ENCODE assay signal across 1 cellular context in genomic region chr10:62093863-62094291, GRCh38.
A peak's percentile ranks its signal among the peaks of the same experiment; 100 is the strongest.
TF ChIP-seq lines count a peak whose summit lies in the region.

No MANE protein-coding gene starts in this region.

TF ChIP-seq in HepG2, 621 proteins besides CTCF, POLR2A, EP300 and RAD21 (continued from another document and continues in another):
- TF ChIP-seq, protein P1, sequence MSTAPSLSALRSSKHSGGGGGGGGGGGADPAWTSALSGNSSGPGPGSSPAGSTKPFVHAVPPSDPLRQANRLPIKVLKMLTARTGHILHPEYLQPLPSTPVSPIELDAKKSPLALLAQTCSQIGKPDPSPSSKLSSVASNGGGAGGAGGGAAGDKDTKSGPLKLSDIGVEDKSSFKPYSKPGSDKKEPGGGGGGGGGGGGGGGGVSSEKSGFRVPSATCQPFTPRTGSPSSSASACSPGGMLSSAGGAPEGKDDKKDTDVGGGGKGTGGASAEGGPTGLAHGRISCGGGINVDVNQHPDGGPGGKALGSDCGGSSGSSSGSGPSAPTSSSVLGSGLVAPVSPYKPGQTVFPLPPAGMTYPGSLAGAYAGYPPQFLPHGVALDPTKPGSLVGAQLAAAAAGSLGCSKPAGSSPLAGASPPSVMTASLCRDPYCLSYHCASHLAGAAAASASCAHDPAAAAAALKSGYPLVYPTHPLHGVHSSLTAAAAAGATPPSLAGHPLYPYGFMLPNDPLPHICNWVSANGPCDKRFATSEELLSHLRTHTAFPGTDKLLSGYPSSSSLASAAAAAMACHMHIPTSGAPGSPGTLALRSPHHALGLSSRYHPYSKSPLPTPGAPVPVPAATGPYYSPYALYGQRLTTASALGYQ (CRISPR knock-in tag; IDR thresholded peaks at IDR 0.05), result peak; percentile 73
- TF ChIP-seq ZNF644 (CRISPR knock-in tag; IDR thresholded peaks at IDR 0.05; ENCODE audit: low read depth) (peak; percentile 46; the same call in 1 of the 2 replicates), KDM1A (CRISPR knock-in tag; IDR thresholded peaks at IDR 0.05) (no peak), REPIN1 (CRISPR knock-in tag; IDR thresholded peaks at IDR 0.05; ENCODE audit: borderline replicate concordance, low read depth) (no peak), ZNF646 (CRISPR knock-in tag; IDR thresholded peaks at IDR 0.05) (peak; percentile 37; the same call in 1 of the 2 replicates), XRCC5 (optimal IDR thresholded peaks at IDR 0.05; ENCODE audit: low read length) (no peak), KDM5B (CRISPR knock-in tag; IDR thresholded peaks at IDR 0.05; ENCODE audit: borderline replicate concordance) (no peak), DNMT3B (CRISPR knock-in tag; conservative IDR thresholded peaks at IDR 0.05) (no peak), GTF3A (CRISPR knock-in tag; conservative IDR thresholded peaks at IDR 0.05) (no peak), NR1H2 (CRISPR knock-in tag; IDR thresholded peaks at IDR 0.05; ENCODE audit: borderline replicate concordance, low read depth) (no peak), TSC22D2 (CRISPR knock-in tag; IDR thresholded peaks at IDR 0.05; ENCODE audit: borderline replicate concordance) (no peak), ZNF737 (CRISPR knock-in tag; IDR thresholded peaks at IDR 0.05; ENCODE audit: borderline replicate concordance) (no peak), ZBTB21 (CRISPR knock-in tag; IDR thresholded peaks at IDR 0.05) (no peak), KLF9 (CRISPR knock-in tag; IDR thresholded peaks at IDR 0.05; ENCODE audit: low read depth) (no peak), KDM6A (CRISPR knock-in tag; IDR thresholded peaks at IDR 0.05; ENCODE audit: low read depth) (peak; percentile 71; the same call in 1 of the 2 replicates), MLLT10 (CRISPR knock-in tag; IDR thresholded peaks at IDR 0.05) (no peak), ZNF777 (CRISPR knock-in tag; IDR thresholded peaks at IDR 0.05) (no peak), TEAD3 (CRISPR knock-in tag; optimal IDR thresholded peaks at IDR 0.05; ENCODE audit: borderline replicate concordance) (peak; percentile 99), HOXA9 (CRISPR knock-in tag; IDR thresholded peaks at IDR 0.05; ENCODE audit: borderline replicate concordance) (no peak), JUN (CRISPR knock-in tag; IDR thresholded peaks at IDR 0.05) (no peak), ZNF605 (CRISPR knock-in tag; IDR thresholded peaks at IDR 0.05) (no peak), ZNF577 (CRISPR knock-in tag; IDR thresholded peaks at IDR 0.05; ENCODE audit: borderline replicate concordance, low read depth) (no peak), ZNF570 (CRISPR knock-in tag; IDR thresholded peaks at IDR 0.05; ENCODE audit: borderline replicate concordance) (no peak), ZMYM2 (CRISPR knock-in tag; IDR thresholded peaks at IDR 0.05) (no peak), ZNF44 (CRISPR knock-in tag; IDR thresholded peaks at IDR 0.05) (no peak), NFYB (CRISPR knock-in tag; IDR thresholded peaks at IDR 0.05) (no peak), ZBTB8A (CRISPR knock-in tag; IDR thresholded peaks at IDR 0.05; ENCODE audit: borderline replicate concordance, low read depth) (no peak), FOXM1 (CRISPR knock-in tag; IDR thresholded peaks at IDR 0.05) (no peak), ZBTB20 (CRISPR knock-in tag; IDR thresholded peaks at IDR 0.05; ENCODE audit: borderline replicate concordance, low read depth) (no peak; the same call in 1 of the 2 replicates), ZNF615 (CRISPR knock-in tag; IDR thresholded peaks at IDR 0.05; ENCODE audit: borderline replicate concordance) (no peak), RCOR2 (CRISPR knock-in tag; IDR thresholded peaks at IDR 0.05) (peak; percentile 71), MBD4 (IDR thresholded peaks at IDR 0.05; ENCODE audit: borderline replicate concordance, low read length) (peak; percentile 58; the same call in 1 of the 2 replicates), SAP130 (CRISPR knock-in tag; IDR thresholded peaks at IDR 0.05; ENCODE audit: low read depth) (peak; percentile 67), THRA (CRISPR knock-in tag; IDR thresholded peaks at IDR 0.05; ENCODE audit: borderline replicate concordance) (peak; percentile 15; the same call in 1 of the 2 replicates), MXD1 (CRISPR knock-in tag; IDR thresholded peaks at IDR 0.05) (no peak)
- TF ChIP-seq, protein P2, sequence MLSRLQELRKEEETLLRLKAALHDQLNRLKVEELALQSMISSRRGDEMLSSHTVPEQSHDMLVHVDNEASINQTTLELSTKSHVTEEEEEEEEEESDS (CRISPR knock-in tag; IDR thresholded peaks at IDR 0.05; ENCODE audit: borderline replicate concordance), result no peak
- TF ChIP-seq, protein P3, sequence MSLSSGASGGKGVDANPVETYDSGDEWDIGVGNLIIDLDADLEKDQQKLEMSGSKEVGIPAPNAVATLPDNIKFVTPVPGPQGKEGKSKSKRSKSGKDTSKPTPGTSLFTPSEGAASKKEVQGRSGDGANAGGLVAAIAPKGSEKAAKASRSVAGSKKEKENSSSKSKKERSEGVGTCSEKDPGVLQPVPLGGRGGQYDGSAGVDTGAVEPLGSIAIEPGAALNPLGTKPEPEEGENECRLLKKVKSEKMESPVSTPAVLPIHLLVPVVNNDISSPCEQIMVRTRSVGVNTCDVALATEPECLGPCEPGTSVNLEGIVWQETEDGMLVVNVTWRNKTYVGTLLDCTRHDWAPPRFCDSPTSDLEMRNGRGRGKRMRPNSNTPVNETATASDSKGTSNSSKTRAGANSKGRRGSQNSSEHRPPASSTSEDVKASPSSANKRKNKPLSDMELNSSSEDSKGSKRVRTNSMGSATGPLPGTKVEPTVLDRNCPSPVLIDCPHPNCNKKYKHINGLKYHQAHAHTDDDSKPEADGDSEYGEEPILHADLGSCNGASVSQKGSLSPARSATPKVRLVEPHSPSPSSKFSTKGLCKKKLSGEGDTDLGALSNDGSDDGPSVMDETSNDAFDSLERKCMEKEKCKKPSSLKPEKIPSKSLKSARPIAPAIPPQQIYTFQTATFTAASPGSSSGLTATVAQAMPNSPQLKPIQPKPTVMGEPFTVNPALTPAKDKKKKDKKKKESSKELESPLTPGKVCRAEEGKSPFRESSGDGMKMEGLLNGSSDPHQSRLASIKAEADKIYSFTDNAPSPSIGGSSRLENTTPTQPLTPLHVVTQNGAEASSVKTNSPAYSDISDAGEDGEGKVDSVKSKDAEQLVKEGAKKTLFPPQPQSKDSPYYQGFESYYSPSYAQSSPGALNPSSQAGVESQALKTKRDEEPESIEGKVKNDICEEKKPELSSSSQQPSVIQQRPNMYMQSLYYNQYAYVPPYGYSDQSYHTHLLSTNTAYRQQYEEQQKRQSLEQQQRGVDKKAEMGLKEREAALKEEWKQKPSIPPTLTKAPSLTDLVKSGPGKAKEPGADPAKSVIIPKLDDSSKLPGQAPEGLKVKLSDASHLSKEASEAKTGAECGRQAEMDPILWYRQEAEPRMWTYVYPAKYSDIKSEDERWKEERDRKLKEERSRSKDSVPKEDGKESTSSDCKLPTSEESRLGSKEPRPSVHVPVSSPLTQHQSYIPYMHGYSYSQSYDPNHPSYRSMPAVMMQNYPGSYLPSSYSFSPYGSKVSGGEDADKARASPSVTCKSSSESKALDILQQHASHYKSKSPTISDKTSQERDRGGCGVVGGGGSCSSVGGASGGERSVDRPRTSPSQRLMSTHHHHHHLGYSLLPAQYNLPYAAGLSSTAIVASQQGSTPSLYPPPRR (CRISPR knock-in tag; IDR thresholded peaks at IDR 0.05; ENCODE audit: borderline replicate concordance), result peak; percentile 80
- TF ChIP-seq, protein P4, sequence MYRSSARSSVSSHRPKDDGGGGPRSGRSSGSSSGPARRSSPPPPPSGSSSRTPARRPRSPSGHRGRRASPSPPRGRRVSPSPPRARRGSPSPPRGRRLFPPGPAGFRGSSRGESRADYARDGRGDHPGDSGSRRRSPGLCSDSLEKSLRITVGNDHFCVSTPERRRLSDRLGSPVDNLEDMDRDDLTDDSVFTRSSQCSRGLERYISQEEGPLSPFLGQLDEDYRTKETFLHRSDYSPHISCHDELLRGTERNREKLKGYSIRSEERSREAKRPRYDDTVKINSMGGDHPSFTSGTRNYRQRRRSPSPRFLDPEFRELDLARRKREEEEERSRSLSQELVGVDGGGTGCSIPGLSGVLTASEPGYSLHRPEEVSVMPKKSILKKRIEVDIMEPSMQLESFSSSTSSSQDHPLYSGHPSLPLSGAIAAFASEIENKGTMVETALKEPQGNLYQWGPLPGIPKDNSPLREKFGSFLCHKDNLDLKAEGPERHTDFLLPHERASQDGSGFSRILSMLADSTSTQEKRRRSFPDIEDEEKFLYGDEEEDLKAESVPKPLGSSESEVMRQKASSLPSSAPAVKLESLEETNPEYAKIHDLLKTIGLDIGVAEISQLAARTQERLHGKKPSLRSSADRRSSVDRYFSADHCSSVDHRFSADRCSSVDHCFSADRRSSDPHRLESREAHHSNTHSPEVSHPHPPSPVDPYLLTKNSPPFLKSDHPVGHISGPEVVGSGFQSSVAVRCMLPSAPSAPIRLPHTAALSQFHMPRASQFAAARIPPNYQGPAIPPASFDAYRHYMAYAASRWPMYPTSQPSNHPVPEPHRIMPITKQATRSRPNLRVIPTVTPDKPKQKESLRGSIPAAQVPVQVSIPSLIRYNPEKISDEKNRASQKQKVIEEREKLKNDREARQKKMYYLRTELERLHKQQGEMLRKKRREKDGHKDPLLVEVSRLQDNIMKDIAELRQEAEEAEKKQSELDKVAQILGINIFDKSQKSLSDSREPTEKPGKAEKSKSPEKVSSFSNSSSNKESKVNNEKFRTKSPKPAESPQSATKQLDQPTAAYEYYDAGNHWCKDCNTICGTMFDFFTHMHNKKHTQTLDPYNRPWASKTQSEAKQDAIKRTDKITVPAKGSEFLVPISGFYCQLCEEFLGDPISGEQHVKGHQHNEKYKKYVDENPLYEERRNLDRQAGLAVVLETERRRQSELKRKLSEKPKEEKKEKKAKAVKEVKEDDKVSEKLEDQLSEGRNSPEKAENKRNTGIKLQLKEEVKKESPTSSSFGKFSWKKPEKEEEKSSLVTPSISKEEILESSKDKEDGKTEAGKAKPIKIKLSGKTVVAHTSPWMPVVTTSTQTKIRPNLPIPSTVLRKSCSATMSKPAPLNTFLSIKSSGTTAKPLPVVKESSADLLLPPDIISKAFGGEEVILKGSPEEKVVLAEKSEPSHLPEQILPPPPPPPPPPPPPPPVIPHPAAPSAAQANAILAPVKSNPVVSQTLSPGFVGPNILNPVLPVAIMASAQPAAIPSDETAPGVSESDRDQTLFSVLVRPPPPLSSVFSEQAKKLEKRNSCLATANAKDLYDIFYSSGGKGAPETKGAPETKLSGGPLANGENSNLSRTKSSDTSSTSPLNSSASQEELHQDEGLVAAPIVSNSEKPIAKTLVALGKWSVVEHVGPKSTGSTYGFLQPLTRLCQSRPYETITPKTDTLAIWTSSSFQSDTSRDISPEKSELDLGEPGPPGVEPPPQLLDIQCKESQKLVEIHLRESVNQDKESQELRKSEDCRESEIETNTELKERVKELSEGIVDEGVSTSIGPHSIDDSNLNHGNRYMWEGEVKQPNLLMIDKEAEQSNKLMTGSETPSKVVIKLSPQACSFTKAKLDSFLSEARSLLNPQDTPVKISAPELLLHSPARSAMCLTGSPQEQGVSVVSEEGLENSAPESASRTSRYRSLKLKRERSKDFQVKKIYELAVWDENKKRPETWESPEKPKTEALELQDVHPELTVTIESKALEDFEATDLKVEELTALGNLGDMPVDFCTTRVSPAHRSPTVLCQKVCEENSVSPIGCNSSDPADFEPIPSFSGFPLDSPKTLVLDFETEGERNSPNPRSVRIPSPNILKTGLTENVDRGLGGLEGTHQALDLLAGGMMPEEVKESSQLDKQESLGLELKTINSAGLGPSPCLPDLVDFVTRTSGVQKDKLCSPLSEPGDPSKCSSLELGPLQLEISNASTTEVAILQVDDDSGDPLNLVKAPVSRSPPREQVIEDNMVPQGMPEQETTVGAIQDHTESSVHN (CRISPR knock-in tag; IDR thresholded peaks at IDR 0.05), result no peak
